Comparison of ENCODE assay signal across 11 cellular contexts in genomic region chr14:51394804-51395203, GRCh38.
A peak's percentile ranks its signal among the peaks of the same experiment; 100 is the strongest.
DNase-seq lines count a peak whose midpoint lies in the region; ATAC-seq and TF ChIP-seq lines count a peak whose summit lies in the region.
"Had no signal": no experiment of that assay in that cellular context is flagged by ENCODE, and none has a peak within 500 bp of the region (broad histone marks: within the 10 kb centered on the region; RNA-seq: fewer than 3 reads in every experiment).

No MANE protein-coding gene starts in this region.

- no peaks in the 10 kb centered on the region for H3K36me3 Mint-ChIP-seq in brain

- H3K18ac ChIP-seq in IMR-90 (ENCODE audit: low read depth, low read length) (peak overlapping the region; percentile 96), mesenchymal stem cell (ENCODE audit: low read depth in 1 of 2, low read length in 2 of 2) (peak overlapping the region; percentile 81 to 99)

- H3K36me3 ChIP-seq in IMR-90 (ENCODE audit: control insufficient read depth, insufficient read depth, low read length) (no peaks in the 10 kb centered on the region), mesenchymal stem cell (ENCODE audit: control insufficient read depth in 1 of 2, insufficient read depth in 2 of 2, low read depth in 1 of 2, low read length in 2 of 2) (no peaks in the 10 kb centered on the region), thoracic aorta (no peaks in the 10 kb centered on the region)
- H3K36me3 ChIP-seq: pancreas had no signal

- CTCF ChIA-PET in IMR-90 (lab: Yijun Ruan, JAX): interaction anchor here (0.8 to 1.3 kb wide), 4 partner anchors 15 to 385 kb away, joined by 3 read pairs; no protein-coding TSS in a partner anchor

- H3K9me3 ChIP-seq in IMR-90 (ENCODE audit: control insufficient read depth, insufficient read depth, low read length) (no peaks in the 10 kb centered on the region), mesenchymal stem cell (ENCODE audit: control insufficient read depth, low read length) (no peaks in the 10 kb centered on the region), thoracic aorta (no peaks in the 10 kb centered on the region)
- H3K9me3 ChIP-seq: Caco-2, pancreas had no signal

- H3K4me3 Mint-ChIP-seq in brain: peak overlapping the region in 1 of 5 experiments; percentile 1

- no peaks in the 10 kb centered on the region for H4K20me1 ChIP-seq in IMR-90 (ENCODE audit: insufficient read depth, low read length)

- ATAC-seq in IMR-90 (ENCODE audit: low read depth) (no peak), thoracic aorta (ENCODE audit: insufficient number of reproducible peaks, low FRiP score, low read depth) (no peak), GM19455 (IDR thresholded peaks at IDR 0.05; ENCODE audit: unreplicated experiment) (no peak)

- POLR2A ChIA-PET in IMR-90 (lab: Charles Lee; ENCODE audit: unreplicated experiment): interaction anchor here (0.6 to 1.5 kb wide), 3 partner anchors 48 to 164 kb away, joined by 5 to 6 read pairs (median 5); no protein-coding TSS in a partner anchor

- H2AK9ac ChIP-seq in IMR-90 (replicated peaks; ENCODE audit: low read depth, low read length, poor library complexity): peak overlapping the region; percentile 90

- H3K4ac ChIP-seq in IMR-90 (ENCODE audit: low read depth, low read length): peak overlapping the region; percentile 100
- peak overlapping the region; percentile 80 to 85 for H3K4ac ChIP-seq in mesenchymal stem cell (ENCODE audit: low read depth in 1 of 2, low read length in 2 of 2)

- peak overlapping the region; percentile 77 for H3K9ac ChIP-seq in IMR-90 (ENCODE audit: low read depth, low read length)
- peak overlapping the region; percentile 88 for H3K9ac ChIP-seq in mesenchymal stem cell (ENCODE audit: low read length)

- peak overlapping the region; percentile 87 for H4K5ac ChIP-seq in IMR-90 (ENCODE audit: low read depth, low read length)

- peaks cover 0 to 3% (median 0%) of the 10 kb centered on the region in 5 experiments for H3K9me3 Mint-ChIP-seq in brain

- H3K23ac ChIP-seq in IMR-90 (ENCODE audit: low read depth, low read length) (peak overlapping the region; percentile 98), mesenchymal stem cell (ENCODE audit: low read length in 2 of 2) (no peak overlapping the region)

- peaks cover 17% of the 10 kb centered on the region for H3K9me1 ChIP-seq in IMR-90 (ENCODE audit: insufficient read depth, low read length)

- peak overlapping the region; percentile 11 to 98 for H2BK12ac ChIP-seq in mesenchymal stem cell (ENCODE audit: low read length in 2 of 2)

- peak overlapping the region; percentile 98 for H4K91ac ChIP-seq in IMR-90 (ENCODE audit: insufficient read depth, low read depth, low read length)
- peak overlapping the region; percentile 91 for H4K91ac ChIP-seq in mesenchymal stem cell (ENCODE audit: low read length)

- H3K14ac ChIP-seq in IMR-90 (replicated peaks; ENCODE audit: low read depth, low read length) (peak overlapping the region; percentile 99), mesenchymal stem cell (ENCODE audit: low read length in 2 of 2) (peak overlapping the region in 1 of 2 experiments; percentile 6)

- H3K56ac ChIP-seq in IMR-90 (ENCODE audit: extremely low read depth, insufficient read depth, low read length): peak overlapping the region; percentile 99

- H2BK5ac ChIP-seq in IMR-90 (ENCODE audit: low read depth, low read length, poor library complexity, severe bottlenecking): peak overlapping the region; percentile 98
- peak overlapping the region; percentile 89 for H2BK5ac ChIP-seq in mesenchymal stem cell (ENCODE audit: low read depth, low read length, poor library complexity, severe bottlenecking)

- dilution Hi-C loops in IMR-90 (cut with HindIII; ENCODE audit: low sequenced_read_pairs, unreplicated experiment): no loop called here

- intact Hi-C loops in IMR-90 (cut with micrococcal nuclease): loop anchor here (2.0 to 10.0 kb wide), 4 partner anchors 26 to 380 kb away; no protein-coding TSS in a partner anchor

- BruUV-seq in IMR-90 (replicated peaks; lab: Mats Ljungman, UMichigan): no TSS peak

- H3K4me1 ChIP-seq in IMR-90 (ENCODE audit: control insufficient read depth, insufficient read depth, low read length): peaks cover 27% of the 10 kb centered on the region
- peaks cover 17% of the 10 kb centered on the region for H3K4me1 ChIP-seq in mesenchymal stem cell (ENCODE audit: control insufficient read depth, insufficient read depth, low read depth, low read length)
- H3K4me1 ChIP-seq in thoracic aorta (ENCODE audit: control insufficient read depth in 1 of 2, low read depth in 2 of 2): peaks cover 7 to 30% of the 10 kb centered on the region in 2 donors
- H3K4me1 ChIP-seq: Caco-2 had no signal

- WGBS in IMR-90 (ENCODE audit: extremely low coverage in 2 of 2, insufficient read length in 1 of 2), 2 experiments: 33% methylated on average over 1 of the region's 1 CpG; no CpG with 5 or more reads in 1 of the 2 experiments
- WGBS in mesenchymal stem cell: 22% methylated on average over 1 of the region's 1 CpG

- TF ChIP-seq POLR2A in IMR-90 (IDR thresholded peaks at IDR 0.05; ENCODE audit: low read depth, low read length): no peak

- H3K79me1 ChIP-seq in IMR-90 (ENCODE audit: low read depth in 1 of 2, low read length in 2 of 2) (peaks cover 0 to 25% of the 10 kb centered on the region in 2 experiments; a peak in 2 of 4 replicates), mesenchymal stem cell (replicated peaks; ENCODE audit: low read length, poor library complexity, severe bottlenecking) (peaks cover 2% of the 10 kb centered on the region)

- H2BK15ac ChIP-seq in IMR-90 (ENCODE audit: low read depth, low read length): peak overlapping the region; percentile 99
- H2BK15ac ChIP-seq in mesenchymal stem cell (ENCODE audit: low read depth, poor library complexity, severe bottlenecking): no peak overlapping the region

- H3K4me1 Mint-ChIP-seq in brain: peaks cover 34% of the 10 kb centered on the region

- peak overlapping the region; percentile 59 to 93 (median 79) for H3K27ac Mint-ChIP-seq in brain

- in situ Hi-C loops in IMR-90 (cut with MboI; ENCODE audit: low sequenced_read_pairs): no loop called here
- in situ Hi-C loops in G401 (cut with HindIII; ENCODE audit: low sequenced_read_pairs): no loop called here

- H3K4me3 ChIP-seq in IMR-90 (ENCODE audit: insufficient read depth, low read depth, low read length) (no peak overlapping the region), mesenchymal stem cell (ENCODE audit: insufficient read depth in 1 of 2, low read depth in 1 of 2, low read length in 2 of 2) (no peak overlapping the region), thoracic aorta (no peak overlapping the region)
- H3K4me3 ChIP-seq: pancreas had no signal

- DNase-seq in IMR-90: no peak
- DNase-seq in mesenchymal stem cell: no peak
- DNase-seq in thoracic aorta (ENCODE audit: low spot score): no peak
- DNase-seq in G401 (ENCODE audit: low spot score): no peak
- DNase-seq in anterior cingulate cortex (lab: John Stamatoyannopoulos, UW): no peak
- no peak for DNase-seq in stimulated activated naive CD4-positive, alpha-beta T cell treated with Interleukin-2 at 50 U/mL for 16 hours (lab: John Stamatoyannopoulos, UW)
- DNase-seq: activated T-cell treated with anti-CD3 and anti-CD28 coated beads, Interleukin-2, amount 50 U/mL, for 48 hours; Caco-2 had no signal

- TF ChIP-seq RAD21 in IMR-90 (IDR thresholded peaks at IDR 0.05; ENCODE audit: low read length): no peak

- H2BK20ac ChIP-seq in IMR-90 (ENCODE audit: low read depth, low read length): peak overlapping the region; percentile 100

- H3K27ac ChIP-seq in IMR-90 (ENCODE audit: insufficient read depth, low read length) (peak overlapping the region; percentile 91), mesenchymal stem cell (ENCODE audit: low read length, poor library complexity, severe bottlenecking) (peak overlapping the region; percentile 98), thoracic aorta (peak overlapping the region; percentile 77 to 85)

- TF ChIP-seq CTCF in IMR-90 (conservative IDR thresholded peaks at IDR 0.05; ENCODE audit: low read depth, low read length) (no peak), brain (conservative IDR thresholded peaks at IDR 0.05) (no peak), thoracic aorta (IDR thresholded peaks at IDR 0.05) (no peak)

- peak overlapping the region; percentile 100 for H2AK5ac ChIP-seq in IMR-90 (ENCODE audit: low read depth, low read length)
- H2AK5ac ChIP-seq in mesenchymal stem cell (ENCODE audit: low read length, severe bottlenecking): peak overlapping the region; percentile 87

- H3K27me3 Mint-ChIP-seq in brain: peaks cover 7% of the 10 kb centered on the region

- H3K4me2 ChIP-seq in IMR-90 (ENCODE audit: low read depth, low read length) (no peak overlapping the region), mesenchymal stem cell (ENCODE audit: low read length, poor library complexity, severe bottlenecking) (no peak overlapping the region)

- H2AFZ ChIP-seq in IMR-90 (replicated peaks; ENCODE audit: low read length, poor library complexity) (peak overlapping the region; percentile 74), mesenchymal stem cell (ENCODE audit: low read depth, low read length) (no peak overlapping the region)

- H2BK120ac ChIP-seq in IMR-90 (ENCODE audit: low read depth, low read length): peak overlapping the region; percentile 96
- H2BK120ac ChIP-seq in mesenchymal stem cell (ENCODE audit: low read depth, low read length): peak overlapping the region; percentile 92

- H3K27me3 ChIP-seq in IMR-90 (ENCODE audit: control insufficient read depth, insufficient read depth, low read length) (no peaks in the 10 kb centered on the region), mesenchymal stem cell (ENCODE audit: control insufficient read depth in 1 of 2, insufficient read depth in 1 of 2, low read length in 2 of 2) (no peaks in the 10 kb centered on the region), thoracic aorta (replicated peaks; ENCODE audit: insufficient read depth) (no peaks in the 10 kb centered on the region)
- H3K27me3 ChIP-seq: pancreas had no signal

- H4K8ac ChIP-seq in IMR-90 (ENCODE audit: low read depth in 2 of 2, low read length in 2 of 2) (peak overlapping the region; percentile 68 to 99), mesenchymal stem cell (ENCODE audit: low read length) (peak overlapping the region; percentile 94)

TF ChIP-seq in IMR-90, 13 proteins besides CTCF, POLR2A, EP300 and RAD21 (continues in another document):
- TF ChIP-seq RCOR1 (IDR thresholded peaks at IDR 0.05; ENCODE audit: insufficient replicate concordance, low read length): no peak
- no peak for TF ChIP-seq NFE2L2 (IDR thresholded peaks at IDR 0.05; ENCODE audit: low read depth, low read length)
- no peak for TF ChIP-seq BHLHE40 (IDR thresholded peaks at IDR 0.05; ENCODE audit: low read depth, low read length)
- no peak for TF ChIP-seq USF2 (IDR thresholded peaks at IDR 0.05; ENCODE audit: low read depth, low read length)
- TF ChIP-seq RFX5 (IDR thresholded peaks at IDR 0.05; ENCODE audit: low read depth, low read length): no peak
- no peak for TF ChIP-seq SMC3 (IDR thresholded peaks at IDR 0.05; ENCODE audit: low read depth, low read length)
